ENCODE assay signal across 26 cellular contexts in genomic region chr10:94706089-94706488, GRCh38. TPM values are rescaled to one million over a fixed set of nuclear protein-coding genes. Genes with fewer than 3 reads are reported as not detected.
DNase-seq lines count a peak whose midpoint lies in the region; ATAC-seq, FAIRE-seq and TF ChIP-seq lines count a peak whose summit lies in the region.
"Had no signal": no experiment of that assay in that cellular context is flagged by ENCODE, and none has a peak within 500 bp of the region (broad histone marks: within the 10 kb centered on the region; RNA-seq: fewer than 3 reads in every experiment).

No MANE protein-coding gene starts in this region.

- TF ChIP-seq CTCF in H1 (IDR thresholded peaks at IDR 0.05; ENCODE audit: control extremely low read depth in 1 of 3, insufficient read depth in 1 of 3, low read depth in 1 of 3, low read length in 3 of 3): no peak
- TF ChIP-seq CTCF in mucosa of descending colon (IDR thresholded peaks at IDR 0.05): no peak
- no peak for TF ChIP-seq CTCF in CD8-positive, alpha-beta T cell (IDR thresholded peaks at IDR 0.05)

- H3K9me3 Mint-ChIP-seq in CD8-positive, alpha-beta T cell: peaks cover 22% of the 10 kb centered on the region

- H3K36me3 ChIP-seq in H1 (ENCODE audit: control insufficient read depth in 2 of 4, insufficient read depth in 4 of 4, low read length in 3 of 4): no peaks in the 10 kb centered on the region
- H3K36me3 ChIP-seq in mucosa of descending colon (ENCODE audit: low read depth): no peaks in the 10 kb centered on the region
- peaks cover 0 to 5% of the 10 kb centered on the region in 2 donors for H3K36me3 ChIP-seq in small intestine (ENCODE audit: control insufficient read depth in 2 of 2, insufficient read depth in 2 of 2, low read length in 2 of 2)
- no peaks in the 10 kb centered on the region for H3K36me3 ChIP-seq in CD8-positive, alpha-beta T cell (ENCODE audit: insufficient read depth, low read length)
- H3K36me3 ChIP-seq: BE2C, BLaER1 had no signal

- FAIRE-seq in colon (lab: Jason Lieb, UNC) (peak; percentile 61), H1 (lab: Jason Lieb, UNC) (no peak), small intestine (lab: Jason Lieb, UNC) (no peak), frontal cortex (lab: Jason Lieb, UNC) (no peak)
- FAIRE-seq: A549, D721Med, G401.6, GM12891, GM19239 had no signal

- no peak overlapping the region for H2AK5ac ChIP-seq in H1 (ENCODE audit: low read depth, low read length)

- 0 out of 2 replicates have a peak overlapping the region, but pooled peaks have one; percentile 31 for H2AFZ ChIP-seq in H1 (ENCODE audit: low read length)

- H2BK15ac ChIP-seq in H1 (ENCODE audit: low read length): no peak overlapping the region

- H3K4me3 ChIP-seq in H1 (ENCODE audit: extremely low read depth in 1 of 4, insufficient read depth in 2 of 4, low read depth in 3 of 4, low read length in 4 of 4) (no peak overlapping the region), mucosa of descending colon (no peak overlapping the region), small intestine (ENCODE audit: low read depth in 1 of 2, low read length in 2 of 2) (no peak overlapping the region)
- H3K4me3 ChIP-seq in CD8-positive, alpha-beta T cell (ENCODE audit: low read depth, low read length): no peak overlapping the region
- H3K4me3 ChIP-seq: A549, BLaER1 had no signal

- H3K23ac ChIP-seq in H1 (ENCODE audit: insufficient read length): no peak overlapping the region

- DNase-seq in H1 (ENCODE audit: low read depth in 1 of 2, low spot score in 2 of 2) (no peak), mucosa of descending colon (no peak), small intestine (peak; percentile 30), HEK293T (ENCODE audit: extremely low spot score) (no peak), Ammon's horn (ENCODE audit: low spot score) (no peak), frontal cortex (ENCODE audit: low spot score in 2 of 2) (no peak)
- DNase-seq in CD8-positive, alpha-beta T cell: no peak
- DNase-seq: AML-193; BE2C; C1 segment of cervical spinal cord; Caco-2; Calu3; CD4-positive, alpha-beta memory T cell; CD4-positive, CD25-positive, alpha-beta regulatory T cell; DMS79 treated with DMSO at 0.1 percent for 48 hours; GF-D8 had no signal

- no peak overlapping the region for H3K4me3 Mint-ChIP-seq in CD8-positive, alpha-beta T cell
- H3K4me3 Mint-ChIP-seq: CD14-positive monocyte; CD4-positive, alpha-beta memory T cell; CD4-positive, CD25-positive, alpha-beta regulatory T cell had no signal

- peak; percentile 97 for ATAC-seq in mucosa of descending colon
- no peak for ATAC-seq in CD8-positive, alpha-beta T cell
- ATAC-seq: A549 had no signal

- no peak overlapping the region for H3K27ac ChIP-seq in H1 (ENCODE audit: low read depth, low read length)
- no peak overlapping the region for H3K27ac ChIP-seq in small intestine (ENCODE audit: low read depth in 1 of 2, low read length in 1 of 2)
- H3K27ac ChIP-seq in CD8-positive, alpha-beta T cell (ENCODE audit: low read depth, low read length): no peak overlapping the region
- H3K27ac ChIP-seq: 22Rv1, A549, BLaER1 had no signal

- no peak overlapping the region for H3K56ac ChIP-seq in H1 (replicated peaks; ENCODE audit: insufficient read length, low read depth, low read length)

- H3K14ac ChIP-seq in H1 (ENCODE audit: insufficient read length): no peak overlapping the region

- H3K4ac ChIP-seq in H1 (replicated peaks; ENCODE audit: insufficient read length, low read depth, low read length): no peak overlapping the region

- no peaks in the 10 kb centered on the region for H3K79me1 ChIP-seq in H1 (ENCODE audit: low read depth, low read length)

- no peak overlapping the region for H3K18ac ChIP-seq in H1 (ENCODE audit: extremely low read depth, low read length)

- H3K27me3 Mint-ChIP-seq in CD8-positive, alpha-beta T cell (ENCODE audit: low read depth): no peaks in the 10 kb centered on the region
- H3K27me3 Mint-ChIP-seq: CD4-positive, alpha-beta memory T cell; CD4-positive, CD25-positive, alpha-beta regulatory T cell had no signal

- no peak overlapping the region for H2BK12ac ChIP-seq in H1 (ENCODE audit: low read depth, low read length)

- H3K4me1 Mint-ChIP-seq in CD8-positive, alpha-beta T cell (ENCODE audit: low read depth): no peaks in the 10 kb centered on the region
- H3K4me1 Mint-ChIP-seq: CD14-positive monocyte; CD4-positive, alpha-beta memory T cell; CD4-positive, CD25-positive, alpha-beta regulatory T cell had no signal

- H3K36me3 Mint-ChIP-seq in CD8-positive, alpha-beta T cell: no peaks in the 10 kb centered on the region
- H3K36me3 Mint-ChIP-seq: CD14-positive monocyte; CD4-positive, alpha-beta memory T cell; CD4-positive, CD25-positive, alpha-beta regulatory T cell had no signal

- no peak overlapping the region for H4K5ac ChIP-seq in H1 (ENCODE audit: insufficient read length, low read depth, low read length)

- H3K9ac ChIP-seq in H1 (replicated peaks in 1 of 4; ENCODE audit: extremely low read depth in 1 of 4, low read depth in 3 of 4, low read length in 3 of 4): no peak overlapping the region
- H3K9ac ChIP-seq: BLaER1 had no signal

- no peaks in the 10 kb centered on the region for H4K20me1 ChIP-seq in H1 (replicated peaks in 1 of 2; ENCODE audit: control insufficient read depth in 1 of 2, insufficient read depth in 2 of 2, low read length in 2 of 2)
- H4K20me1 ChIP-seq: BLaER1 had no signal

- H3K9me3 ChIP-seq in H1 (ENCODE audit: insufficient read depth in 2 of 2, low read depth in 1 of 2, low read length in 1 of 2): no peaks in the 10 kb centered on the region
- H3K9me3 ChIP-seq in mucosa of descending colon: no peaks in the 10 kb centered on the region
- H3K9me3 ChIP-seq in small intestine (ENCODE audit: control insufficient read depth, low read depth): no peaks in the 10 kb centered on the region
- H3K9me3 ChIP-seq in CD8-positive, alpha-beta T cell (ENCODE audit: low read length): no peaks in the 10 kb centered on the region
- H3K9me3 ChIP-seq: BE2C, BLaER1, Caco-2 had no signal

- H3K79me2 ChIP-seq in H1 (ENCODE audit: control insufficient read depth in 1 of 2, insufficient read depth in 2 of 2, low read length in 2 of 2): no peaks in the 10 kb centered on the region

- no peak overlapping the region for H2BK5ac ChIP-seq in H1 (ENCODE audit: low read depth, low read length)

- no peaks in the 10 kb centered on the region for H3K23me2 ChIP-seq in H1 (ENCODE audit: low read depth, low read length)

- CTCF ChIA-PET in H1 (lab: Charles Lee; ENCODE audit: partially characterized antibody): interaction anchor here (1.1 to 1.3 kb wide), 2 partner anchors 10 to 29 kb away, joined by 3 to 6 read pairs; no protein-coding TSS in a partner anchor
- CTCF ChIA-PET in CD8-positive, alpha-beta T cell (lab: Charles Lee): no interaction called here
- CTCF ChIA-PET in HEK293T (lab: Yijun Ruan, JAX): no interaction called here

- no peaks in the 10 kb centered on the region for H3K27me3 ChIP-seq in H1 (replicated peaks in 1 of 4; ENCODE audit: control insufficient read depth in 3 of 4, extremely low read depth in 1 of 4, insufficient read depth in 3 of 4, low read length in 3 of 4)
- no peaks in the 10 kb centered on the region for H3K27me3 ChIP-seq in small intestine (ENCODE audit: control insufficient read depth in 2 of 2, insufficient read depth in 2 of 2, low read length in 2 of 2)
- no peaks in the 10 kb centered on the region for H3K27me3 ChIP-seq in CD8-positive, alpha-beta T cell (ENCODE audit: insufficient read depth, low read length)
- H3K27me3 ChIP-seq: BE2C, BLaER1 had no signal

- H4K8ac ChIP-seq in H1 (ENCODE audit: extremely low read depth, insufficient read depth, low read length): no peak overlapping the region

- no peak overlapping the region for H2BK20ac ChIP-seq in H1 (ENCODE audit: low read length)

- H4K91ac ChIP-seq in H1 (replicated peaks; ENCODE audit: insufficient read length, low read length): no peak overlapping the region

- H2BK120ac ChIP-seq in H1 (replicated peaks; ENCODE audit: low read depth, low read length): no peak overlapping the region

- POLR2A ChIA-PET in H1 (lab: Charles Lee; ENCODE audit: partially characterized antibody) (no interaction called here), HEK293T (lab: Yijun Ruan, JAX) (no interaction called here)
- POLR2A ChIA-PET in CD8-positive, alpha-beta T cell (lab: Charles Lee): no interaction called here

- intact Hi-C loops in mucosa of descending colon (cut with DNase I, micrococcal nuclease): no loop called here
- intact Hi-C loops in CD8-positive, alpha-beta T cell (cut with DNase I, micrococcal nuclease): no loop called here

- no peak for TF ChIP-seq EP300 in H1 (IDR thresholded peaks at IDR 0.05; ENCODE audit: borderline replicate concordance in 1 of 2, low read depth in 2 of 2, low read length in 2 of 2)

- TF ChIP-seq RAD21 in H1 (IDR thresholded peaks at IDR 0.05 in 1 of 2, conservative IDR thresholded peaks at IDR 0.05 in 1 of 2; ENCODE audit: low read depth in 2 of 2, low read length in 2 of 2): no peak

- no peak for TF ChIP-seq POLR2A in H1 (IDR thresholded peaks at IDR 0.05; ENCODE audit: control extremely low read depth in 1 of 2, low read depth in 2 of 2, low read length in 2 of 2)

- no peaks in the 10 kb centered on the region for H3K4me1 ChIP-seq in H1 (replicated peaks in 1 of 4; ENCODE audit: control insufficient read depth in 3 of 4, insufficient read depth in 4 of 4, low read length in 3 of 4)
- H3K4me1 ChIP-seq in mucosa of descending colon (ENCODE audit: low read depth): peaks cover 6% of the 10 kb centered on the region
- H3K4me1 ChIP-seq in small intestine (ENCODE audit: control insufficient read depth in 2 of 2, insufficient read depth in 1 of 2, low read depth in 1 of 2, low read length in 1 of 2): no peaks in the 10 kb centered on the region
- H3K4me1 ChIP-seq in CD8-positive, alpha-beta T cell (ENCODE audit: insufficient read depth, low read length): no peaks in the 10 kb centered on the region
- H3K4me1 ChIP-seq: A549, BE2C, BLaER1, Caco-2 had no signal

- H3K27ac Mint-ChIP-seq in CD8-positive, alpha-beta T cell: no peak overlapping the region
- H3K27ac Mint-ChIP-seq: CD14-positive monocyte; CD4-positive, alpha-beta memory T cell; CD4-positive, CD25-positive, alpha-beta regulatory T cell had no signal

- H3K4me2 ChIP-seq in H1 (ENCODE audit: insufficient read depth in 1 of 2, low read depth in 2 of 2, low read length in 2 of 2): no peak overlapping the region
- H3K4me2 ChIP-seq: A549, BLaER1 had no signal

- 100% methylated on average over 1 of the region's 1 CpG; no CpG with 5 or more reads in 1 of the 2 experiments for WGBS in H1 (ENCODE audit: extremely low coverage in 1 of 2, insufficient coverage in 1 of 2, insufficient read length in 1 of 2, insufficient replicate concordance in 2 of 2, low coverage in 1 of 2, low lambda C conversion rate in 2 of 2, missing lambda C conversion rate in 1 of 2), 2 experiments
- 44 to 81% (median 73%) methylated on average over 1 of the region's 1 CpG for WGBS in small intestine, 3 donors

RNA-seq across cellular contexts. Expression of gene CYP2C18, which starts 22.6 kb away (rescaled TPM):
- 0.13 TPM in 1 of 2 replicates, not detected in the other for total RNA-seq in H1 (2021; fragmentation: NEBNext Ultra II Directional; extraction: Animal tissue kit (Norgen Biotek cat#: 25700))
- polyA plus RNA-seq in H1 (2011; rRNA removed) (0.17 TPM in 1 of 2 replicates, not detected in the other), small intestine (10 to 100 TPM; 17.1 to 91.9 (median 69.7) TPM)
- polyA plus RNA-seq in H1 (2011; cell fraction: cytosol; rRNA removed): 0.08 TPM
- polyA plus RNA-seq in H1 (2011; cell fraction: nucleus; rRNA removed): 0.27 TPM
- 0.08 to 0.09 TPM in 2 of 4 replicates, not detected in the others for polyA plus RNA-seq in H1 (2012, experiment 1 of 2)
- 0.07 TPM for polyA plus RNA-seq in H1 (2012, experiment 2 of 2)
- polyA plus RNA-seq in H1 (2013, experiment 1 of 2): 0.20 TPM
- polyA plus RNA-seq in H1 (2013, experiment 2 of 2): 0.13 TPM
- polyA minus RNA-seq in H1 (2011; rRNA and poly(A)+ RNA removed): 0.07 and 0.38 TPM in 2 replicates
- polyA minus RNA-seq in H1 (2011; cell fraction: cytosol; rRNA and poly(A)+ RNA removed): not detected
- polyA minus RNA-seq in H1 (2011; cell fraction: nucleus; rRNA and poly(A)+ RNA removed): 0.20 TPM
- total RNA-seq in mucosa of descending colon (10 to 100 TPM in 1 of 3 donors, 1 to 10 TPM in 2; 5.2 to 15.0 (median 6.5) TPM), frontal cortex (under 0.01 TPM)
- not detected for total RNA-seq in CD8-positive, alpha-beta T cell
- total RNA-seq: A172; CD4-positive, alpha-beta memory T cell; CD4-positive, CD25-positive, alpha-beta regulatory T cell had no signal
- polyA plus RNA-seq: CD14-positive monocyte; CD4-positive, alpha-beta memory T cell; CD4-positive, CD25-positive, alpha-beta regulatory T cell had no signal

RNA-seq across cellular contexts. Expression of gene CYP2C19, which starts 56.4 kb away (rescaled TPM):
- not detected in 2 replicates for total RNA-seq in H1 (2021; fragmentation: NEBNext Ultra II Directional; extraction: Animal tissue kit (Norgen Biotek cat#: 25700))
- not detected in 2 replicates for polyA plus RNA-seq in H1 (2011; rRNA removed)
- not detected for polyA plus RNA-seq in H1 (2011; cell fraction: cytosol; rRNA removed)
- polyA plus RNA-seq in H1 (2011; cell fraction: nucleus; rRNA removed): 0.20 TPM
- not detected in 4 replicates for polyA plus RNA-seq in H1 (2012, experiment 1 of 2)
- not detected for polyA plus RNA-seq in H1 (2012, experiment 2 of 2)
- not detected for polyA plus RNA-seq in H1 (2013, experiment 1 of 2)
- polyA plus RNA-seq in H1 (2013, experiment 2 of 2): 0.02 TPM
- polyA minus RNA-seq in H1 (2011; rRNA and poly(A)+ RNA removed): 0.15 TPM in 1 of 2 replicates, not detected in the other
- not detected for polyA minus RNA-seq in H1 (2011; cell fraction: cytosol; rRNA and poly(A)+ RNA removed)
- not detected for polyA minus RNA-seq in H1 (2011; cell fraction: nucleus; rRNA and poly(A)+ RNA removed)
- 1 to 10 TPM in 2 of 3 donors, under 1 TPM in 1; 0.65 to 2.0 (median 1.5) TPM for total RNA-seq in mucosa of descending colon
- polyA plus RNA-seq in small intestine: 10 to 100 TPM in 2 of 3 donors, 1 to 10 TPM in 1; 9.5 to 34.2 (median 22.2) TPM
- total RNA-seq in CD8-positive, alpha-beta T cell: not detected
- 0.41 TPM for total RNA-seq in frontal cortex
- total RNA-seq: A172; CD4-positive, CD25-positive, alpha-beta regulatory T cell had no signal
- polyA plus RNA-seq: A549; CD14-positive monocyte; CD4-positive, alpha-beta memory T cell; CD4-positive, CD25-positive, alpha-beta regulatory T cell had no signal
